Comparison of ENCODE assay signal across 8 cellular contexts in genomic region chr5:87074934-87075541, GRCh38.
DNase-seq lines count a peak whose midpoint lies in the region; ATAC-seq, FAIRE-seq and TF ChIP-seq lines count a peak whose summit lies in the region.

No MANE protein-coding gene starts in this region.

- CTCF ChIA-PET in naive thymus-derived CD4-positive, alpha-beta T cell (lab: Charles Lee), result no interaction called here

- no peaks in the 10 kb centered on the region for H3K27me3 ChIP-seq in OCI-LY3 (ENCODE audit: low read depth, low read length)
- H3K27me3 ChIP-seq in naive thymus-derived CD4-positive, alpha-beta T cell (ENCODE audit: control insufficient read depth in 2 of 2, insufficient read depth in 2 of 2, low read length in 2 of 2), result no peaks in the 10 kb centered on the region

- H3K4me1 Mint-ChIP-seq in naive thymus-derived CD4-positive, alpha-beta T cell, result peaks cover 29 to 44% (median 41%) of the 10 kb centered on the region in 7 donors

- peaks cover 0 to 10% (median 0%) of the 10 kb centered on the region in 11 donors for H3K9me3 Mint-ChIP-seq in naive thymus-derived CD4-positive, alpha-beta T cell

- H3K4me3 Mint-ChIP-seq in naive thymus-derived CD4-positive, alpha-beta T cell, result peak overlapping the region; percentile 8 to 81 (median 46)

- no peaks in the 10 kb centered on the region for H3K4me1 ChIP-seq in OCI-LY3 (ENCODE audit: low read length)
- peaks cover 18 to 27% of the 10 kb centered on the region in 2 donors for H3K4me1 ChIP-seq in naive thymus-derived CD4-positive, alpha-beta T cell (ENCODE audit: control insufficient read depth in 2 of 2, insufficient read depth in 2 of 2, low read length in 2 of 2)

- H3K4me3 ChIP-seq in OCI-LY3 (ENCODE audit: low read length), result no peak overlapping the region
- H3K4me3 ChIP-seq in naive thymus-derived CD4-positive, alpha-beta T cell (ENCODE audit: low read length), result peak overlapping the region; percentile 9

- no peak for TF ChIP-seq CTCF in OCI-LY3 (IDR thresholded peaks at IDR 0.05; ENCODE audit: low read depth, low read length)

- no peaks in the 10 kb centered on the region for H3K9me3 ChIP-seq in OCI-LY3 (ENCODE audit: insufficient read depth, low read length)
- no peaks in the 10 kb centered on the region for H3K9me3 ChIP-seq in naive thymus-derived CD4-positive, alpha-beta T cell (ENCODE audit: control insufficient read depth in 2 of 3, low read length in 3 of 3)

- H3K36me3 ChIP-seq in OCI-LY3 (replicated peaks; ENCODE audit: low read depth, low read length), result no peaks in the 10 kb centered on the region
- no peaks in the 10 kb centered on the region for H3K36me3 ChIP-seq in naive thymus-derived CD4-positive, alpha-beta T cell (ENCODE audit: control insufficient read depth in 2 of 3, insufficient read depth in 3 of 3, low read length in 3 of 3)

- intact Hi-C loops in naive thymus-derived CD4-positive, alpha-beta T cell (cut with micrococcal nuclease), result loop anchor here in 1 of 2 donors (1.0 kb wide), 1 partner anchor 46 kb away; no protein-coding TSS in a partner anchor

- peak overlapping the region; percentile 69 for H2AFZ ChIP-seq in OCI-LY3 (ENCODE audit: low read depth, low read length)

- no peaks in the 10 kb centered on the region for H3K27me3 Mint-ChIP-seq in naive thymus-derived CD4-positive, alpha-beta T cell

- H3K9ac ChIP-seq in OCI-LY3 (ENCODE audit: low read length), result no peak overlapping the region

- H3K79me2 ChIP-seq in OCI-LY3 (ENCODE audit: low read length), result no peaks in the 10 kb centered on the region

- FAIRE-seq in urothelium cell line (lab: Jason Lieb, UNC), result no peak

- no peaks in the 10 kb centered on the region for H4K20me1 ChIP-seq in OCI-LY3 (ENCODE audit: insufficient read depth, low read length)

- DNase-seq in activated gamma-delta T cell treated with Interleukin-2 at 50 U/mL for 16 hours (peak; percentile 36), activated gamma-delta T cell (lab: John Stamatoyannopoulos, UW) (no peak), foreskin melanocyte (no peak), ureter (ENCODE audit: low spot score) (no peak), urothelium cell line (ENCODE audit: low spot score) (no peak)
- peak in 4 of 9 donors; percentile 9 to 19 (median 12) for DNase-seq in naive thymus-derived CD4-positive, alpha-beta T cell

- peaks cover 0 to 12% (median 0%) of the 10 kb centered on the region in 5 donors for H3K36me3 Mint-ChIP-seq in naive thymus-derived CD4-positive, alpha-beta T cell

- H3K27ac Mint-ChIP-seq in naive thymus-derived CD4-positive, alpha-beta T cell, result peak overlapping the region; percentile 43 to 92 (median 75)

- H3K4me2 ChIP-seq in OCI-LY3 (ENCODE audit: low read length), result no peak overlapping the region

- POLR2A ChIA-PET in naive thymus-derived CD4-positive, alpha-beta T cell (lab: Charles Lee), result interaction anchor here (0.9 kb wide), 1 partner anchor 47 kb away, joined by 3 read pairs; no protein-coding TSS in a partner anchor

- ATAC-seq in HG02870 (IDR thresholded peaks at IDR 0.05; ENCODE audit: unreplicated experiment), result peak; percentile 89
- peak; percentile 71 for ATAC-seq in naive thymus-derived CD4-positive, alpha-beta T cell

- no peak overlapping the region for H3K27ac ChIP-seq in OCI-LY3 (ENCODE audit: low read length)
- H3K27ac ChIP-seq in naive thymus-derived CD4-positive, alpha-beta T cell (ENCODE audit: low read depth, low read length), result no peak overlapping the region
